In the genomic region with DNA sequence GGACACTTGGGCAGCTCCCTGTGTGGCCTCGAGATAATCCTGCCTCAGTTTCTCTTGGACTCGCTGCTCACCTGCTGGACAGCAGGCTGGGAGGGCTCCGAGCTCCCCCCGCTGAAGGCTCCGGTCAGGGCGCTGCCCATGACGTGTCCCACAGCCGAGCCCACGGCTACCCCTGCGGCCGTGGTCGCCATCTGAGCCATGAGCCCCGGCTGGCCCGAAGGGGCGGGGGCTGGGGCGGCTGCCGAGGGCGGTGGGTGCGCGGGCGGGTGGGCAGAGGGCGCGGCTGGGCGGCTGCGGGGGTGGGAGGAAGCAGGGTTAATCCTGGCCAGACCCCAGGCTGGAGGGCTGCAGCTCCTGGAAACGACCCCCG, we compare ENCODE assay signal across 1 cellular context.
TF ChIP-seq lines count a peak whose summit lies in the region.

No MANE protein-coding gene starts in this region.

TF ChIP-seq in SK-N-SH, 30 proteins besides CTCF, POLR2A, EP300 and RAD21 (continued from another document):
- TF ChIP-seq REST (IDR thresholded peaks at IDR 0.05; ENCODE audit: low read depth, low read length) = no peak
